In the genomic region with DNA sequence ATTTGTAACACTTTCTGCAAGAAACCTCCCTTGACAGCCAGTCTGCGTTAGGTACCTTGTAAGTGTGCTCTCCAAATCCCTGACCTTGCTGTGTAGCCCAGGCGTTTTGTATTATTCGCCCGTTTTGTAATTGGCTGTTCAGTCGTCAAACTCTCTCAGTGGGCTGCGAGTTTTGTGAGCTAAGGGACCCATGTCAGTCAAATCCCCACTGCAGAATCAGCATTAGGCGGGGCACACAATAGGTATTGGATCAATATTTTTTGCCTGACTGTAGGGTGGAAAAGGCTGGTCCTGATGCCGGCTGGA, we compare ENCODE assay signal across 8 cellular contexts. TPM values are rescaled to one million over a fixed set of nuclear protein-coding genes. Genes with fewer than 3 reads are reported as not detected.
DNase-seq lines count a peak whose midpoint lies in the region; ATAC-seq and TF ChIP-seq lines count a peak whose summit lies in the region.

No MANE protein-coding gene starts in this region.

- peak overlapping the region; percentile 39 for H3K27ac ChIP-seq in RWPE2 (ENCODE audit: poor library complexity, severe bottlenecking)
- H3K27ac ChIP-seq in esophagus squamous epithelium = peak overlapping the region; percentile 90 to 98 (median 94)

- TF ChIP-seq CTCF in GM12864 (IDR thresholded peaks at IDR 0.05; ENCODE audit: low read depth, low read length, missing control alignments) (no peak), RWPE2 (IDR thresholded peaks at IDR 0.05; ENCODE audit: poor library complexity, severe bottlenecking) (no peak), esophagus squamous epithelium (IDR thresholded peaks at IDR 0.05) (no peak), retinal pigment epithelial cell (conservative IDR thresholded peaks at IDR 0.05; ENCODE audit: low read depth, low read length) (no peak)

- intact Hi-C loops in esophagus squamous epithelium (cut with DNase I) = no loop called here

- H3K27me3 ChIP-seq in RWPE2 (ENCODE audit: insufficient read depth, poor library complexity, severe bottlenecking) (no peaks in the 10 kb centered on the region), esophagus squamous epithelium (no peaks in the 10 kb centered on the region)

- DNase-seq in GM12864 (ENCODE audit: low read depth) (no peak), RWPE2 (ENCODE audit: low spot score) (no peak), esophagus squamous epithelium (lab: John Stamatoyannopoulos, UW) (no peak), retinal pigment epithelial cell (ENCODE audit: low read depth) (no peak), kidney tubule cell (ENCODE audit: low spot score) (no peak), NCI-H226 (no peak), pons (ENCODE audit: low spot score) (no peak)

- no peak for TF ChIP-seq POLR2A in esophagus squamous epithelium (IDR thresholded peaks at IDR 0.05)

- peaks cover 5% of the 10 kb centered on the region for H3K4me1 ChIP-seq in RWPE2 (ENCODE audit: insufficient read depth, poor library complexity, severe bottlenecking)
- peaks cover 7 to 21% (median 11%) of the 10 kb centered on the region in 3 donors for H3K4me1 ChIP-seq in esophagus squamous epithelium

- H3K4me3 ChIP-seq in GM12864 (ENCODE audit: low read depth, low read length) (peak overlapping the region; percentile 73), RWPE2 (ENCODE audit: severe bottlenecking) (peak overlapping the region; percentile 93), esophagus squamous epithelium (peak overlapping the region; percentile 61 to 87 (median 78)), retinal pigment epithelial cell (ENCODE audit: low read length) (peak overlapping the region; percentile 90)

- WGBS in esophagus squamous epithelium, 2 donors = 25 to 47% methylated on average over 5 to 6 of the region's 8 CpGs

- H3K9me3 ChIP-seq in RWPE2 (ENCODE audit: severe bottlenecking) = no peaks in the 10 kb centered on the region
- no peaks in the 10 kb centered on the region for H3K9me3 ChIP-seq in esophagus squamous epithelium

- ATAC-seq in RWPE2 (ENCODE audit: low read depth) (no peak), HG02678 (IDR thresholded peaks at IDR 0.05; ENCODE audit: unreplicated experiment) (no peak)

- H3K36me3 ChIP-seq in RWPE2 (ENCODE audit: low read depth) (peaks cover 4% of the 10 kb centered on the region; the same call in 1 of the 2 replicates), esophagus squamous epithelium (peaks cover 0 to 16% (median 4%) of the 10 kb centered on the region in 3 donors)

RNA-seq across cellular contexts. Expression of a gene that starts 0.7 kb away (rescaled TPM):
- total RNA-seq in esophagus squamous epithelium = 1 to 10 TPM in 3 of 4 donors, under 1 TPM in 1; 0.53 to 6.9 (median 3.9) TPM

RNA-seq across cellular contexts. Expression of a gene that starts 23.9 kb away (rescaled TPM):
- 10 to 100 TPM in 2 of 4 donors, 1 to 10 TPM in 2; 1.7 to 19.5 (median 6.9) TPM for total RNA-seq in esophagus squamous epithelium

RNA-seq across cellular contexts. Expression of a gene that starts 32.1 kb away (rescaled TPM):
- not detected for total RNA-seq in esophagus squamous epithelium

RNA-seq across cellular contexts. Expression of a gene that starts 34.8 kb away (rescaled TPM):
- 1 to 10 TPM; 1.5 to 5.9 (median 5.5) TPM for total RNA-seq in esophagus squamous epithelium

RNA-seq across cellular contexts. Expression of a gene that starts 43.8 kb away (rescaled TPM):
- total RNA-seq in esophagus squamous epithelium = 1 to 10 TPM in 3 of 4 donors, under 1 TPM in 1; 0.95 to 1.8 (median 1.0) TPM
